Comparison of ENCODE assay signal across 19 cellular contexts in genomic region chr17:1985686-1986085, GRCh38. TPM values are rescaled to one million over a fixed set of nuclear protein-coding genes. Genes with fewer than 3 reads are reported as not detected.
"Had no signal": no experiment of that assay in that cellular context is flagged by ENCODE, and none has a peak within 500 bp of the region (broad histone marks: within the 10 kb centered on the region; RNA-seq: fewer than 3 reads in every experiment).

No MANE protein-coding gene starts in this region.

- H3K4me3 ChIP-seq: adrenal gland, pancreas, upper lobe of left lung had no signal

- H3K9me3 ChIP-seq: adrenal gland, pancreas, upper lobe of left lung had no signal

- H3K4me1 Mint-ChIP-seq: activated naive CD4-positive, alpha-beta T cell treated with anti-CD3 and anti-CD28 coated beads, Interleukin-2, amount 50 U/mL, for 24 hours; naive B cell; T-cell had no signal

- H3K27me3 ChIP-seq: adrenal gland, pancreas, upper lobe of left lung had no signal

- FAIRE-seq: pancreas had no signal

- H3K36me3 Mint-ChIP-seq: activated naive CD4-positive, alpha-beta T cell treated with anti-CD3 and anti-CD28 coated beads, Interleukin-2, amount 50 U/mL, for 24 hours; naive B cell; T-cell had no signal

- H3K27me3 Mint-ChIP-seq: activated CD8-positive, alpha-beta T cell treated with anti-CD3 and anti-CD28 coated beads for 36 hours; activated naive CD4-positive, alpha-beta T cell treated with anti-CD3 and anti-CD28 coated beads, Interleukin-2, amount 50 U/mL, for 24 hours had no signal

- H3K4me1 ChIP-seq: pancreas, upper lobe of left lung had no signal

- H3K36me3 ChIP-seq: adrenal gland, pancreas, upper lobe of left lung had no signal

- H3K27ac ChIP-seq: pancreas, upper lobe of left lung had no signal

- DNase-seq: activated CD4-positive, alpha-beta T cell treated with anti-CD3 and anti-CD28 coated beads for 4 hours; activated CD8-positive, alpha-beta memory T cell treated with anti-CD3 and anti-CD28 coated beads, Interleukin-2, amount 50 U/mL, for 4 hours; activated CD8-positive, alpha-beta T cell treated with anti-CD3 and anti-CD28 coated beads for 36 hours; activated effector memory CD4-positive, alpha-beta T cell treated with anti-CD3 and anti-CD28 coated beads, Interleukin-2, amount 50 U/mL, for 16 hours; activated T-cell treated with anti-CD3 and anti-CD28 coated beads, Interleukin-2, amount 50 U/mL, for 48 hours; adrenal gland; central memory CD4-positive, alpha-beta T cell; cortex of kidney; effector CD8-positive, alpha-beta T cell; foreskin fibroblast; hypothalamus; naive B cell; pancreas; stimulated activated naive CD8-positive, alpha-beta T cell treated with anti-CD3 and anti-CD28 coated beads, Interleukin-15, Interleukin-2, amounts not matched to agents 100 U/mL and 50 U/mL, for 24 hours; T-cell; upper lobe of left lung had no signal

- H3K4me3 Mint-ChIP-seq: activated CD8-positive, alpha-beta T cell treated with anti-CD3 and anti-CD28 coated beads for 36 hours; activated naive CD4-positive, alpha-beta T cell treated with anti-CD3 and anti-CD28 coated beads, Interleukin-2, amount 50 U/mL, for 24 hours; naive B cell; T-cell had no signal

- ATAC-seq: activated CD8-positive, alpha-beta T cell treated with anti-CD3 and anti-CD28 coated beads for 36 hours; pancreas; sciatic nerve; stimulated activated naive CD8-positive, alpha-beta T cell treated with anti-CD3 and anti-CD28 coated beads, Interleukin-15, Interleukin-2, amounts not matched to agents 100 U/mL and 50 U/mL, for 24 hours; T-cell had no signal

- H3K27ac Mint-ChIP-seq: activated CD8-positive, alpha-beta T cell treated with anti-CD3 and anti-CD28 coated beads for 36 hours; activated naive CD4-positive, alpha-beta T cell treated with anti-CD3 and anti-CD28 coated beads, Interleukin-2, amount 50 U/mL, for 24 hours; T-cell had no signal

- H3K9me3 Mint-ChIP-seq: activated CD8-positive, alpha-beta T cell treated with anti-CD3 and anti-CD28 coated beads for 36 hours; activated naive CD4-positive, alpha-beta T cell treated with anti-CD3 and anti-CD28 coated beads, Interleukin-2, amount 50 U/mL, for 24 hours; naive B cell; T-cell had no signal

RNA-seq across cellular contexts. Expression of gene RTN4RL1, which starts 39.4 kb away (rescaled TPM):
- total RNA-seq: mononuclear cell had no signal
